In genomic region chr2:70546376-70546775, GRCh38 we compare ENCODE assay signal across 20 cellular contexts. TPM values are rescaled to one million over a fixed set of nuclear protein-coding genes. Genes with fewer than 3 reads are reported as not detected.
"Had no signal": no experiment of that assay in that cellular context is flagged by ENCODE, and none has a peak within 500 bp of the region (broad histone marks: within the 10 kb centered on the region; RNA-seq: fewer than 3 reads in every experiment).

No MANE protein-coding gene starts in this region.

- DNase-seq: activated CD4-positive, alpha-beta memory T cell treated with anti-CD3 and anti-CD28 coated beads, Interleukin-2, amount 10 ng/mL, durations not matched to agents 7 days and 5 days; activated CD4-positive, alpha-beta T cell treated with anti-CD3 and anti-CD28 coated beads for 48 hours; activated effector memory CD4-positive, alpha-beta T cell treated with anti-CD3 and anti-CD28 coated beads, Interleukin-2, amount 50 U/mL, for 16 hours; activated naive CD4-positive, alpha-beta T cell treated with anti-CD3 and anti-CD28 coated beads, Interleukin-2, amount 10 ng/mL, durations not matched to agents 7 days and 5 days; activated T-cell treated with anti-CD3 and anti-CD28 coated beads for 4 hours; effector CD8-positive, alpha-beta T cell; islet precursor cell; lower lobe of right lung; naive thymus-derived CD4-positive, alpha-beta T cell; occipital lobe; retina; sigmoid colon; stimulated activated CD4-positive, alpha-beta T cell treated with anti-CD3 and anti-CD28 coated beads, Interleukin-15, amount 100 ng/mL, for 24 hours; stimulated activated CD8-positive, alpha-beta memory T cell treated with anti-CD3 and anti-CD28 coated beads, Interleukin-4, amount 100 ng/mL, for 48 hours; stimulated activated naive B cell treated with anti-CD40 and anti-IgM and Interleukin-4, amounts not matched to agents 10 μg/mL and 1 μg/mL and 100 μg/mL, for 72 hours; T1000; trophoblast cell; uterus had no signal

- H3K27ac ChIP-seq: gastroesophageal sphincter, lower lobe of right lung, sigmoid colon, uterus had no signal

- H3K27me3 ChIP-seq: sigmoid colon, uterus had no signal

- H3K4me3 ChIP-seq: gastroesophageal sphincter, lower lobe of right lung, sigmoid colon, smooth muscle cell, uterus had no signal

- H3K4me1 ChIP-seq: gastroesophageal sphincter, lower lobe of right lung, uterus had no signal

- H3K36me3 ChIP-seq: gastroesophageal sphincter, lower lobe of right lung, sigmoid colon, uterus had no signal

- H3K9me3 ChIP-seq: gastroesophageal sphincter, lower lobe of right lung, sigmoid colon, uterus had no signal

- H3K4me2 ChIP-seq: smooth muscle cell had no signal

RNA-seq across cellular contexts. Expression of gene TGFA, which starts 7.2 kb away (rescaled TPM):
- total RNA-seq: activated CD4-positive, alpha-beta memory T cell treated with anti-CD3 and anti-CD28 coated beads, Interleukin-2, amount 10 ng/mL, durations not matched to agents 7 days and 5 days had no signal
